24 cellular contexts compared by ENCODE assay signal in genomic region chr10:12045610-12046009, GRCh38. TPM values are rescaled to one million over a fixed set of nuclear protein-coding genes. Genes with fewer than 3 reads are reported as not detected.
DNase-seq lines count a peak whose midpoint lies in the region; ATAC-seq and TF ChIP-seq lines count a peak whose summit lies in the region.
"Had no signal": no experiment of that assay in that cellular context is flagged by ENCODE, and none has a peak within 500 bp of the region (broad histone marks: within the 10 kb centered on the region; RNA-seq: fewer than 3 reads in every experiment).

No MANE protein-coding gene starts in this region.

- no TSS peak for BruUV-seq in MCF 10A (replicated peaks; lab: Mats Ljungman, UMichigan)

- no peak overlapping the region for H3K4me3 Mint-ChIP-seq in activated T-cell treated with anti-CD3 and anti-CD28 coated beads, Interleukin-2, amount 50 U/mL, for 24 hours
- H3K4me3 Mint-ChIP-seq in activated T-cell treated with anti-CD3 and anti-CD28 coated beads, Interleukin-2, amount 50 U/mL, for 4 hours, result no peak overlapping the region
- H3K4me3 Mint-ChIP-seq in neural crest cell (peak overlapping the region; percentile 33), MCF 10A (ENCODE audit: unreplicated experiment) (no peak overlapping the region)

- no peak for DNase-seq in activated T-cell treated with anti-CD3 and anti-CD28 coated beads, Interleukin-2, amount 50 U/mL, for 24 hours
- no peak for DNase-seq in activated T-cell treated with anti-CD3 and anti-CD28 coated beads, Interleukin-2, amount 50 U/mL, for 4 hours
- DNase-seq in left lobe of liver (ENCODE audit: low spot score), result no peak
- no peak for DNase-seq in neural crest cell (ENCODE audit: low read depth, low spot score)
- DNase-seq in stimulated activated naive CD8-positive, alpha-beta T cell treated with anti-CD3 and anti-CD28 coated beads, Interleukin-15, Interleukin-2, amounts not matched to agents 100 U/mL and 50 U/mL, for 24 hours, result no peak
- DNase-seq in MCF 10A (ENCODE audit: unreplicated experiment), result no peak
- DNase-seq: 8988T; AML-193; C1 segment of cervical spinal cord; Calu3; CD8-positive, alpha-beta memory T cell; DMS153; GDM1; H7; NCI-H1092 treated with DMSO at 0.1 percent for 48 hours; NCI-H146; NCI-H2029; NCI-H2227 treated with DMSO at 0.1 percent for 48 hours; NCI-H524 treated with DMSO at 0.1 percent for 48 hours; NCI-H82; OCI-M1; SJCRH30 had no signal

- no peaks in the 10 kb centered on the region for H3K27me3 Mint-ChIP-seq in activated T-cell treated with anti-CD3 and anti-CD28 coated beads, Interleukin-2, amount 50 U/mL, for 24 hours
- no peaks in the 10 kb centered on the region for H3K27me3 Mint-ChIP-seq in activated T-cell treated with anti-CD3 and anti-CD28 coated beads, Interleukin-2, amount 50 U/mL, for 4 hours (ENCODE audit: low read depth)
- H3K27me3 Mint-ChIP-seq in neural crest cell (ENCODE audit: low read depth) (peaks cover 9% of the 10 kb centered on the region), MCF 10A (ENCODE audit: insufficient read depth, unreplicated experiment) (no peaks in the 10 kb centered on the region)

- no peak for ATAC-seq in activated T-cell treated with anti-CD3 and anti-CD28 coated beads, Interleukin-2, amount 50 U/mL, for 4 hours
- ATAC-seq in left lobe of liver (peak; percentile 22), HG03159 (IDR thresholded peaks at IDR 0.05; ENCODE audit: unreplicated experiment) (no peak), GM21423 (IDR thresholded peaks at IDR 0.05; ENCODE audit: unreplicated experiment) (no peak)
- no peak for ATAC-seq in stimulated activated naive CD8-positive, alpha-beta T cell treated with anti-CD3 and anti-CD28 coated beads, Interleukin-15, Interleukin-2, amounts not matched to agents 100 U/mL and 50 U/mL, for 24 hours

- peak overlapping the region; percentile 55 for H3K27ac Mint-ChIP-seq in activated T-cell treated with anti-CD3 and anti-CD28 coated beads, Interleukin-2, amount 50 U/mL, for 24 hours
- H3K27ac Mint-ChIP-seq in neural crest cell (ENCODE audit: unreplicated experiment) (no peak overlapping the region), MCF 10A (ENCODE audit: low read depth, unreplicated experiment) (no peak overlapping the region)

- H3K9me3 Mint-ChIP-seq in activated T-cell treated with anti-CD3 and anti-CD28 coated beads, Interleukin-2, amount 50 U/mL, for 24 hours, result no peaks in the 10 kb centered on the region
- no peaks in the 10 kb centered on the region for H3K9me3 Mint-ChIP-seq in activated T-cell treated with anti-CD3 and anti-CD28 coated beads, Interleukin-2, amount 50 U/mL, for 4 hours
- H3K9me3 Mint-ChIP-seq in neural crest cell (peaks cover 4% of the 10 kb centered on the region), MCF 10A (ENCODE audit: unreplicated experiment) (peaks cover 8% of the 10 kb centered on the region)
- H3K9me3 Mint-ChIP-seq: CD8-positive, alpha-beta memory T cell had no signal

- TF ChIP-seq CTCF in neural crest cell (conservative IDR thresholded peaks at IDR 0.05), result no peak
- no peak for TF ChIP-seq CTCF in MCF 10A (IDR thresholded peaks at IDR 0.05; ENCODE audit: unreplicated experiment)

- POLR2A ChIA-PET in MCF 10A (lab: Yijun Ruan, JAX), result interaction anchor here (0.6 kb wide), 1 partner anchor 150 kb away, joined by 3 read pairs; the partner anchor contains the start of genes CDC123 and NUDT5

- peaks cover 20% of the 10 kb centered on the region for H3K36me3 Mint-ChIP-seq in activated T-cell treated with anti-CD3 and anti-CD28 coated beads, Interleukin-2, amount 50 U/mL, for 24 hours (ENCODE audit: low read depth)
- H3K36me3 Mint-ChIP-seq in activated T-cell treated with anti-CD3 and anti-CD28 coated beads, Interleukin-2, amount 50 U/mL, for 4 hours (ENCODE audit: insufficient read depth), result no peaks in the 10 kb centered on the region
- H3K36me3 Mint-ChIP-seq in neural crest cell (ENCODE audit: low read depth), result peaks cover 3% of the 10 kb centered on the region
- no peaks in the 10 kb centered on the region for H3K36me3 Mint-ChIP-seq in MCF 10A (ENCODE audit: insufficient read depth, unreplicated experiment)

- peaks cover 23% of the 10 kb centered on the region for H3K4me1 Mint-ChIP-seq in activated T-cell treated with anti-CD3 and anti-CD28 coated beads, Interleukin-2, amount 50 U/mL, for 24 hours (ENCODE audit: low read depth)
- peaks cover 15% of the 10 kb centered on the region for H3K4me1 Mint-ChIP-seq in activated T-cell treated with anti-CD3 and anti-CD28 coated beads, Interleukin-2, amount 50 U/mL, for 4 hours (ENCODE audit: low read depth)
- H3K4me1 Mint-ChIP-seq in neural crest cell (peaks cover 20% of the 10 kb centered on the region), MCF 10A (ENCODE audit: insufficient read depth, unreplicated experiment) (peaks cover 7% of the 10 kb centered on the region)

- CTCF ChIA-PET in MCF 10A (lab: Yijun Ruan, JAX), result interaction anchor here (0.6 kb wide), 2 partner anchors 33 to 52 kb away, joined by 3 to 5 read pairs; no protein-coding TSS in a partner anchor

- intact Hi-C loops in MCF 10A (cut with micrococcal nuclease), result no loop called here

RNA-seq across cellular contexts. Expression of gene UPF2, which starts 3.0 kb away (rescaled TPM):
- total RNA-seq in activated T-cell treated with anti-CD3 and anti-CD28 coated beads, Interleukin-2, amount 50 U/mL, for 4 hours, result 10 to 100 TPM; 26.1 to 31.0 (median 30.3) TPM
- total RNA-seq in left lobe of liver (9.3 TPM), neural crest cell (25.1 and 26.2 TPM in 2 replicates), MCF 10A (2022) (24.3 and 24.7 TPM in 2 replicates)

RNA-seq across cellular contexts. Expression of gene DHTKD1, which starts 23.1 kb away (rescaled TPM):
- 1 to 10 TPM; 5.7 to 7.4 (median 6.1) TPM for total RNA-seq in activated T-cell treated with anti-CD3 and anti-CD28 coated beads, Interleukin-2, amount 50 U/mL, for 4 hours
- total RNA-seq in left lobe of liver, result 171 TPM
- total RNA-seq in neural crest cell, result 55.3 and 56.1 TPM in 2 replicates
- total RNA-seq in MCF 10A (2022), result 16.0 and 17.3 TPM in 2 replicates
